Comparison of ENCODE assay signal across 14 cellular contexts in the genomic region with DNA sequence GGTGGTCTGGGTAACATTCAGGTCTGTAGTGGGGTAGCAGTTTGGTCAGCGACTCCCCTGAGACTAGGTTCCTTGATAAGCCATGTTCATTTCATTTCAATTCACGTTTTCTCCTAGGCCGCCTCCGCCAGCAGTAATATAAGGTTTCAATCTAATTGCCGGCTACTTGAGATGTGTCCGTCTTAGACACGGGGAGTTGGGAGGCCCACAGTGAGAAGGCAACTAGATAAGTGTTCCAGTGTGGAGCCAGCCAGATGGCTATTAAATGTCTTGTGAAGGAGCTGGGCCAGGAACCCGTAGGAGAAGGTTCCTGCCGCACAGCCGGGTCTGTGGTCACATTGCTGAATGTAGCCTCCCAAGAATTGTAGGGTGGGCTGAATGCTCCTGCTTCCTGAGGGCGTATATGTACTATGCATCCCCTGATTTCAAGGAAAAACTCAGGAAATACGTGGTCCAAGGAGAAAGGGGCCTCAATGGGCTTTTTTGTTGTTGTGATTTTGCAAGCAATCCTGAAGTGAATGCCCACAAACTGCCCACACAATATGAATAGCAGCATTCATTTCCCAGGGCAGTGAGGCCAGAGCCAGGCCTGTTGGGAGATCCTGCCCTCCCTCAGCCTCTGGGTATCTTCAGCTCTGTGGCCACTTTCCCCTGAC.
"Had no signal": no experiment of that assay in that cellular context is flagged by ENCODE, and none has a peak within 500 bp of the region (broad histone marks: within the 10 kb centered on the region; RNA-seq: fewer than 3 reads in every experiment).

No MANE protein-coding gene starts in this region.

- ATAC-seq: activated naive CD4-positive, alpha-beta T cell treated with anti-CD3 and anti-CD28 coated beads, Interleukin-2, amount 50 U/mL, for 72 hours; stimulated activated memory B cell treated with anti-CD40 and anti-IgM and Interleukin-4, amounts not matched to agents 10 μg/mL and 1 μg/mL and 100 μg/mL, for 72 hours had no signal

- H3K27me3 Mint-ChIP-seq: activated CD4-positive, alpha-beta T cell treated with anti-CD3 and anti-CD28 coated beads, Interleukin-2, amount 10 ng/mL, durations not matched to agents 7 days and 5 days; type B pancreatic cell had no signal

- H3K4me1 Mint-ChIP-seq: memory B cell; stimulated activated memory B cell treated with anti-CD40 and anti-IgM and Interleukin-4, amounts not matched to agents 10 μg/mL and 1 μg/mL and 100 μg/mL, for 72 hours had no signal

- DNase-seq: activated CD4-positive, alpha-beta T cell treated with anti-CD3 and anti-CD28 coated beads, Interleukin-2, amount 10 ng/mL, durations not matched to agents 7 days and 5 days; activated CD8-positive, alpha-beta memory T cell treated with anti-CD3 and anti-CD28 coated beads, Interleukin-2, amount 50 U/mL, for 4 hours; activated gamma-delta T cell; activated T-cell treated with anti-CD3 and anti-CD28 coated beads, Interleukin-2, amount 50 U/mL, for 48 hours; amniotic stem cell; effector CD4-positive, alpha-beta T cell; ovary; sigmoid colon; stimulated activated CD4-positive, alpha-beta T cell treated with anti-CD3 and anti-CD28 coated beads, Interleukin-4, amount 100 ng/mL, for 4 hours; testis had no signal

- H3K9me3 Mint-ChIP-seq: type B pancreatic cell had no signal

- H3K36me3 Mint-ChIP-seq: activated naive CD4-positive, alpha-beta T cell treated with anti-CD3 and anti-CD28 coated beads, Interleukin-2, amount 50 U/mL, for 72 hours; memory B cell; stimulated activated memory B cell treated with anti-CD40 and anti-IgM and Interleukin-4, amounts not matched to agents 10 μg/mL and 1 μg/mL and 100 μg/mL, for 72 hours; type B pancreatic cell had no signal

- H3K4me3 ChIP-seq: ovary, sigmoid colon, testis had no signal

- H3K4me3 Mint-ChIP-seq: activated CD4-positive, alpha-beta T cell treated with anti-CD3 and anti-CD28 coated beads, Interleukin-2, amount 10 ng/mL, durations not matched to agents 7 days and 5 days; memory B cell; stimulated activated memory B cell treated with anti-CD40 and anti-IgM and Interleukin-4, amounts not matched to agents 10 μg/mL and 1 μg/mL and 100 μg/mL, for 72 hours; type B pancreatic cell had no signal

- H3K27ac ChIP-seq: ovary, sigmoid colon, testis had no signal

- H3K27me3 ChIP-seq: ovary, sigmoid colon, testis had no signal

- H3K4me1 ChIP-seq: sigmoid colon, testis had no signal

- H3K9me3 ChIP-seq: ovary, sigmoid colon, testis had no signal

- H3K36me3 ChIP-seq: ovary, sigmoid colon had no signal

- H3K27ac Mint-ChIP-seq: activated CD4-positive, alpha-beta T cell treated with anti-CD3 and anti-CD28 coated beads, Interleukin-2, amount 10 ng/mL, durations not matched to agents 7 days and 5 days; activated naive CD4-positive, alpha-beta T cell treated with anti-CD3 and anti-CD28 coated beads, Interleukin-2, amount 50 U/mL, for 72 hours; memory B cell; stimulated activated memory B cell treated with anti-CD40 and anti-IgM and Interleukin-4, amounts not matched to agents 10 μg/mL and 1 μg/mL and 100 μg/mL, for 72 hours; type B pancreatic cell had no signal
